Comparison of ENCODE assay signal across 8 cellular contexts in the genomic region with DNA sequence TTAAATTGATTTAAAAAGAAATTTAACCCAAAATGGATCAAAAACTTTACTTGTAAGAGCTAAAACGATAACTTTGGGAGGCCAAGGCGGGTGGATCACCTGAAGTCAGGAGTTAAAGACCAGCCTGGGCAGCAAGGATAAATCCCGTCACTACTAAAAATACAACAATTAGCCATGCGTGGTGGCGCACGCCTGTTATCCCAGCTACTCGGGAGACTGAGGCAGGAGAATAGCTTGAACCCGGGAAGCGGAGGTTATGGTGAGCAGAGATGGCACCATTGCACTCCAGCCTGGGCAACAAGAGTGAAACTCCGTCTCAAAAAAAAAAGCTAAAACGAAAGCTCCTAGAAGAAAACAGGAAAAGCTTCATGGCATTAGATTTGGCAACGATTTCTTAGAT. TPM values are rescaled to one million over a fixed set of nuclear protein-coding genes. Genes with fewer than 3 reads are reported as not detected.
DNase-seq lines count a peak whose midpoint lies in the region; ATAC-seq and TF ChIP-seq lines count a peak whose summit lies in the region.
"Not testable (repeated sequence)": the region's sequence is repeated elsewhere in the genome, so short reads cannot be mapped to it uniquely, and the experiment has no call there.

No MANE protein-coding gene starts in this region.

- not testable (repeated sequence) for DNase-seq in BE2C; activated T-helper 1 cell treated with anti-CD3 and anti-CD28 coated beads, Interleukin-12 subunit alpha, Interleukin-12 subunit beta, Interleukin-2, Interleukin-4 antibody, amounts not matched to agents 30 ng/mL and 10 ng/mL and 1 ng/mL, durations not matched to agents 14 hours and 24 hours and 36 hours (ENCODE audit: low spot score); right cardiac atrium
- DNase-seq in RPMI8226 = peak; percentile 18
- DNase-seq in osteoblast (ENCODE audit: insufficient read length, low spot score, missing footprints) = peak; percentile 26

- intact Hi-C loops in activated T-helper 1 cell treated with anti-CD3 and anti-CD28 coated beads, Interleukin-12 subunit alpha, Interleukin-12 subunit beta, Interleukin-2, Interleukin-4 antibody, amounts not matched to agents 30 ng/mL and 10 ng/mL and 1 ng/mL, durations not matched to agents 14 hours and 24 hours and 36 hours (cut with micrococcal nuclease); dendritic cell treated with granulocyte-macrophage colony-stimulating factor and Interleukin-4, amounts not matched to agents 40 ng/mL and 50 ng/mL, for 4 days (cut with micrococcal nuclease); right cardiac atrium (cut with DNase I): not testable (repeated sequence)

- not testable (repeated sequence) for H3K27me3 Mint-ChIP-seq in activated T-helper 1 cell treated with anti-CD3 and anti-CD28 coated beads, Interleukin-12 subunit alpha, Interleukin-12 subunit beta, Interleukin-2, Interleukin-4 antibody, amounts not matched to agents 30 ng/mL and 10 ng/mL and 1 ng/mL, durations not matched to agents 14 hours and 24 hours and 36 hours (ENCODE audit: insufficient read depth); dendritic cell treated with granulocyte-macrophage colony-stimulating factor and Interleukin-4, amounts not matched to agents 40 ng/mL and 50 ng/mL, for 4 days

- ATAC-seq in right cardiac atrium = not testable (repeated sequence)

- 79% methylated on average over 12 of the region's 12 CpGs for WGBS in right cardiac atrium

- peaks cover 64% of the 10 kb centered on the region for H3K4me1 Mint-ChIP-seq in activated T-helper 1 cell treated with anti-CD3 and anti-CD28 coated beads, Interleukin-12 subunit alpha, Interleukin-12 subunit beta, Interleukin-2, Interleukin-4 antibody, amounts not matched to agents 30 ng/mL and 10 ng/mL and 1 ng/mL, durations not matched to agents 14 hours and 24 hours and 36 hours (ENCODE audit: low read depth)
- H3K4me1 Mint-ChIP-seq in dendritic cell treated with granulocyte-macrophage colony-stimulating factor and Interleukin-4, amounts not matched to agents 40 ng/mL and 50 ng/mL, for 4 days (ENCODE audit: low read depth) = peaks cover 41% of the 10 kb centered on the region

- peak overlapping the region; percentile 97 for H2AFZ ChIP-seq in osteoblast (ENCODE audit: low read length)

- TF ChIP-seq CTCF in BE2C (IDR thresholded peaks at IDR 0.05; ENCODE audit: low read depth, low read length); HEK293 (tag by site-specific recombination; IDR thresholded peaks at IDR 0.05); osteoblast (IDR thresholded peaks at IDR 0.05; ENCODE audit: extremely low read depth, low read depth, low read length): not testable (repeated sequence)

- peak overlapping the region; percentile 99 for H3K27ac Mint-ChIP-seq in activated T-helper 1 cell treated with anti-CD3 and anti-CD28 coated beads, Interleukin-12 subunit alpha, Interleukin-12 subunit beta, Interleukin-2, Interleukin-4 antibody, amounts not matched to agents 30 ng/mL and 10 ng/mL and 1 ng/mL, durations not matched to agents 14 hours and 24 hours and 36 hours
- H3K27ac Mint-ChIP-seq in dendritic cell treated with granulocyte-macrophage colony-stimulating factor and Interleukin-4, amounts not matched to agents 40 ng/mL and 50 ng/mL, for 4 days = peak overlapping the region; percentile 97

- H3K4me2 ChIP-seq in osteoblast (ENCODE audit: insufficient read depth, low read length) = peak overlapping the region; percentile 92

- POLR2A ChIA-PET in HEK293 (lab: Yijun Ruan, JAX) = interaction anchor here (0.5 to 11.4 kb wide), 6 partner anchors 14 to 343 kb away, joined by 3 to 179 read pairs (median 5); partner anchors contain the start of genes MAN2A2, PRC1 and RCCD1

- H3K79me2 ChIP-seq in osteoblast (ENCODE audit: insufficient read depth, low read length) = not testable (repeated sequence)

- H3K4me3 ChIP-seq in BE2C (ENCODE audit: low read depth, low read length) (peak overlapping the region; percentile 79), right cardiac atrium (ENCODE audit: low read length) (peak overlapping the region; percentile 71), osteoblast (ENCODE audit: insufficient read depth, low read length) (peak overlapping the region; percentile 88)
- H3K4me3 ChIP-seq in HEK293 (ENCODE audit: low read depth, low read length) = not testable (repeated sequence)

- CTCF ChIA-PET in HEK293 (lab: Yijun Ruan, JAX) = interaction anchor here (0.5 to 11.7 kb wide), 7 partner anchors 28 to 369 kb away, joined by 3 to 163 read pairs (median 5); partner anchors contain the start of gene RCCD1

- H4K20me1 ChIP-seq in osteoblast (ENCODE audit: insufficient read depth, low read length) = not testable (repeated sequence)

- H3K36me3 ChIP-seq in BE2C; HEK293 (ENCODE audit: control insufficient read depth in 2 of 2, insufficient read depth in 1 of 2, low read length in 2 of 2); osteoblast (ENCODE audit: insufficient read depth, low read length): not testable (repeated sequence)

- H3K27ac ChIP-seq in HEK293 (ENCODE audit: extremely low read depth, low read depth, low read length) = peak overlapping the region; percentile 93; the same call in 1 of the 2 replicates
- H3K27ac ChIP-seq in right cardiac atrium (ENCODE audit: low read length) = peak overlapping the region; percentile 48
- peak overlapping the region; percentile 87 for H3K27ac ChIP-seq in osteoblast (ENCODE audit: low read depth, low read length)
- peak overlapping the region; percentile 61 for H3K27ac ChIP-seq in temporal lobe (ENCODE audit: low read depth, low read length)

- not testable (repeated sequence) for H3K4me1 ChIP-seq in BE2C; HEK293 (ENCODE audit: control insufficient read depth, insufficient read depth, low read length); right cardiac atrium (ENCODE audit: control insufficient read depth, insufficient read depth, low read length)
- peaks cover 18% of the 10 kb centered on the region for H3K4me1 ChIP-seq in osteoblast (ENCODE audit: insufficient read depth, low read length)

- H3K36me3 Mint-ChIP-seq in activated T-helper 1 cell treated with anti-CD3 and anti-CD28 coated beads, Interleukin-12 subunit alpha, Interleukin-12 subunit beta, Interleukin-2, Interleukin-4 antibody, amounts not matched to agents 30 ng/mL and 10 ng/mL and 1 ng/mL, durations not matched to agents 14 hours and 24 hours and 36 hours (ENCODE audit: low read depth); dendritic cell treated with granulocyte-macrophage colony-stimulating factor and Interleukin-4, amounts not matched to agents 40 ng/mL and 50 ng/mL, for 4 days (ENCODE audit: low read depth): not testable (repeated sequence)

- not testable (repeated sequence) for H3K27me3 ChIP-seq in BE2C; right cardiac atrium (ENCODE audit: control insufficient read depth, insufficient read depth); osteoblast (ENCODE audit: insufficient read depth, low read length)

- H3K4me3 Mint-ChIP-seq in activated T-helper 1 cell treated with anti-CD3 and anti-CD28 coated beads, Interleukin-12 subunit alpha, Interleukin-12 subunit beta, Interleukin-2, Interleukin-4 antibody, amounts not matched to agents 30 ng/mL and 10 ng/mL and 1 ng/mL, durations not matched to agents 14 hours and 24 hours and 36 hours = peak overlapping the region; percentile 99
- H3K4me3 Mint-ChIP-seq in dendritic cell treated with granulocyte-macrophage colony-stimulating factor and Interleukin-4, amounts not matched to agents 40 ng/mL and 50 ng/mL, for 4 days = peak overlapping the region; percentile 87

- H3K9me3 ChIP-seq in BE2C; HEK293 (ENCODE audit: control insufficient read depth, insufficient read depth, low read depth, low read length); right cardiac atrium (ENCODE audit: control insufficient read depth, low read length); osteoblast (ENCODE audit: low read depth, low read length): not testable (repeated sequence)

- H3K9me3 Mint-ChIP-seq in activated T-helper 1 cell treated with anti-CD3 and anti-CD28 coated beads, Interleukin-12 subunit alpha, Interleukin-12 subunit beta, Interleukin-2, Interleukin-4 antibody, amounts not matched to agents 30 ng/mL and 10 ng/mL and 1 ng/mL, durations not matched to agents 14 hours and 24 hours and 36 hours; dendritic cell treated with granulocyte-macrophage colony-stimulating factor and Interleukin-4, amounts not matched to agents 40 ng/mL and 50 ng/mL, for 4 days: not testable (repeated sequence)

RNA-seq across cellular contexts. Expression of gene HDDC3, which starts 3.1 kb away (rescaled TPM):
- 58.6 TPM for polyA plus RNA-seq in BE2C (2012; ENCODE audit: insufficient read depth, insufficient read length, low read depth)
- total RNA-seq in activated T-helper 1 cell treated with anti-CD3 and anti-CD28 coated beads, Interleukin-12 subunit alpha, Interleukin-12 subunit beta, Interleukin-2, Interleukin-4 antibody, amounts not matched to agents 30 ng/mL and 10 ng/mL and 1 ng/mL, durations not matched to agents 14 hours and 24 hours and 36 hours = 38.8 and 39.0 TPM in 2 replicates
- total RNA-seq in right cardiac atrium = 10 to 100 TPM; 13.5 to 17.7 (median 17.0) TPM
- 22.2 TPM for polyA plus RNA-seq in right cardiac atrium
- total RNA-seq in osteoblast = 8.8 and 11.6 TPM in 2 replicates
- 6.1 TPM for total RNA-seq in temporal lobe

RNA-seq across cellular contexts. Expression of gene UNC45A, which starts 5.8 kb away (rescaled TPM):
- 83.4 TPM for polyA plus RNA-seq in BE2C (2012; ENCODE audit: insufficient read depth, insufficient read length, low read depth)
- total RNA-seq in activated T-helper 1 cell treated with anti-CD3 and anti-CD28 coated beads, Interleukin-12 subunit alpha, Interleukin-12 subunit beta, Interleukin-2, Interleukin-4 antibody, amounts not matched to agents 30 ng/mL and 10 ng/mL and 1 ng/mL, durations not matched to agents 14 hours and 24 hours and 36 hours = 60.5 and 68.6 TPM in 2 replicates
- total RNA-seq in right cardiac atrium (10 to 100 TPM; 26.2 to 32.8 (median 29.9) TPM), osteoblast (72.5 and 74.9 TPM in 2 replicates), temporal lobe (26.1 TPM)
- polyA plus RNA-seq in right cardiac atrium = 24.0 TPM

RNA-seq across cellular contexts. Expression of gene RCCD1, which starts 25.4 kb away (rescaled TPM):
- 25.5 TPM for polyA plus RNA-seq in BE2C (2012; ENCODE audit: insufficient read depth, insufficient read length, low read depth)
- total RNA-seq in activated T-helper 1 cell treated with anti-CD3 and anti-CD28 coated beads, Interleukin-12 subunit alpha, Interleukin-12 subunit beta, Interleukin-2, Interleukin-4 antibody, amounts not matched to agents 30 ng/mL and 10 ng/mL and 1 ng/mL, durations not matched to agents 14 hours and 24 hours and 36 hours = 26.4 and 27.2 TPM in 2 replicates
- total RNA-seq in right cardiac atrium (10 to 100 TPM in 3 of 4 donors, 1 to 10 TPM in 1; 8.7 to 14.8 (median 13.4) TPM), osteoblast (11.2 TPM in 2 replicates), temporal lobe (9.6 TPM)
- 11.1 TPM for polyA plus RNA-seq in right cardiac atrium

RNA-seq across cellular contexts. Expression of gene MAN2A2, which starts 26.1 kb away (rescaled TPM):
- polyA plus RNA-seq in BE2C (2012; ENCODE audit: insufficient read depth, insufficient read length, low read depth) = 111 TPM
- 228 and 239 TPM in 2 replicates for total RNA-seq in activated T-helper 1 cell treated with anti-CD3 and anti-CD28 coated beads, Interleukin-12 subunit alpha, Interleukin-12 subunit beta, Interleukin-2, Interleukin-4 antibody, amounts not matched to agents 30 ng/mL and 10 ng/mL and 1 ng/mL, durations not matched to agents 14 hours and 24 hours and 36 hours
- total RNA-seq in right cardiac atrium (100 to 1,000 TPM in 2 of 4 donors, 10 to 100 TPM in 2; 75.9 to 118 (median 93.4) TPM), osteoblast (15.2 and 20.0 TPM in 2 replicates), temporal lobe (24.3 TPM)
- polyA plus RNA-seq in right cardiac atrium = 41.6 TPM

RNA-seq across cellular contexts. Expression of gene FES, which starts 44.9 kb away (rescaled TPM):
- 11.9 TPM for polyA plus RNA-seq in BE2C (2012; ENCODE audit: insufficient read depth, insufficient read length, low read depth)
- total RNA-seq in activated T-helper 1 cell treated with anti-CD3 and anti-CD28 coated beads, Interleukin-12 subunit alpha, Interleukin-12 subunit beta, Interleukin-2, Interleukin-4 antibody, amounts not matched to agents 30 ng/mL and 10 ng/mL and 1 ng/mL, durations not matched to agents 14 hours and 24 hours and 36 hours = 45.4 and 57.1 TPM in 2 replicates
- 10 to 100 TPM; 15.6 to 21.0 (median 18.0) TPM for total RNA-seq in right cardiac atrium
- 17.6 TPM for polyA plus RNA-seq in right cardiac atrium
- 19.2 and 20.3 TPM in 2 replicates for total RNA-seq in osteoblast
- total RNA-seq in temporal lobe = 3.7 TPM
